Comparison of ENCODE assay signal across 11 cellular contexts in genomic region chr11:19793356-19793755, GRCh38.
"Had no signal": no experiment of that assay in that cellular context is flagged by ENCODE, and none has a peak within 500 bp of the region (broad histone marks: within the 10 kb centered on the region; RNA-seq: fewer than 3 reads in every experiment).

No MANE protein-coding gene starts in this region.

- DNase-seq: activated CD4-positive, alpha-beta T cell treated with anti-CD3 and anti-CD28 coated beads for 4 hours; activated CD8-positive, alpha-beta memory T cell treated with anti-CD3 and anti-CD28 coated beads, Interleukin-2, amount 50 U/mL, for 4 hours; activated CD8-positive, alpha-beta T cell treated with anti-CD3 and anti-CD28 coated beads for 36 hours; activated naive CD4-positive, alpha-beta T cell; activated T-cell treated with anti-CD3 and anti-CD28 coated beads, Interleukin-2, amount 50 U/mL, for 72 hours; aorta; esophagus squamous epithelium; foreskin fibroblast; glutamatergic neuron; immature natural killer cell; mesendoderm had no signal

- ATAC-seq: activated CD8-positive, alpha-beta T cell treated with anti-CD3 and anti-CD28 coated beads for 36 hours; activated T-cell treated with anti-CD3 and anti-CD28 coated beads, Interleukin-2, amount 50 U/mL, for 72 hours had no signal
